ENCODE assay signal across 8 cellular contexts in the genomic region with DNA sequence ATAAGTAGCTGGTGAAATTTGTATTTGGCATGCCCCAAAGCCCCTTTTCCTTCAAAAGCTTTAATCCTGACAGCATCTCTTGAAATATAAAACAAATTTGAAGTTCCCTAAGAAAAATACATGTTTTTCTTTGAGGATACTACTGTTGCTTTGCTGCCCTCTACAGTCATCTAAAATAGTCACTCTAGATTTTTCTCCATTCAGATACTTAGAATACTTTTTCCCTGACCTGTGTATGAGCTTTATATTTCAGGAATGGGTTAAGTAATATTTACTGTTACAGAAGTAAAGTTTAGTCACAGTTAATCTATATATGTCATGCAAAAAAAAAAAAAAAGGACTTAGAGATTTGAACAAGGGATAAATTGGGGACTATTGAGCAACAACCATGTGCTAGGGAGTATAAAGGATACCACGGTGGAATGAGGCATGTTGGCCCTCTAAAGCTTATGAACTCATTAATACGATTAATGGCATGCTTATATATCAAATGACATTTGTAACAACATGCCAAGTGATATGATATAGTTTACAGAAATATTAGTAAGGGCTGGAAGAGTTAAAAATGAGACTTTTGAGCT. TPM values are rescaled to one million over a fixed set of nuclear protein-coding genes. Genes with fewer than 3 reads are reported as not detected.
DNase-seq lines count a peak whose midpoint lies in the region; ATAC-seq, FAIRE-seq and TF ChIP-seq lines count a peak whose summit lies in the region.

No MANE protein-coding gene starts in this region.

- POLR2A ChIA-PET in BJ (lab: Charles Lee): interaction anchor here (0.6 kb wide), 2 partner anchors 726 to 1072 kb away, joined by 7 to 11 read pairs; no protein-coding TSS in a partner anchor
- POLR2A ChIA-PET in IMR-90 (lab: Charles Lee; ENCODE audit: unreplicated experiment): interaction anchor here (0.6 to 0.7 kb wide), 3 partner anchors 252 to 1477 kb away, joined by 3 to 8 read pairs (median 5); no protein-coding TSS in a partner anchor
- POLR2A ChIA-PET in GM12878 (lab: Charles Lee): no interaction called here

- H2BK120ac ChIP-seq in IMR-90 (ENCODE audit: low read depth, low read length): no peak overlapping the region

- TF ChIP-seq POLR2A in IMR-90 (IDR thresholded peaks at IDR 0.05; ENCODE audit: low read depth, low read length): no peak
- no peak for TF ChIP-seq POLR2A in GM12878 (IDR thresholded peaks at IDR 0.05; ENCODE audit: low read depth, low read length)
- no peak for TF ChIP-seq POLR2A in right lobe of liver (IDR thresholded peaks at IDR 0.05)
- TF ChIP-seq POLR2A in GM18505 (IDR thresholded peaks at IDR 0.05; ENCODE audit: borderline replicate concordance, extremely low read depth, insufficient read depth, insufficient read length): no peak

- ATAC-seq in IMR-90 (ENCODE audit: low read depth) (peak; percentile 78), GM12878 (no peak; the same call in 2 of the 3 replicates), right lobe of liver (peak; percentile 60 to 75 (median 64)), GM18505 (IDR thresholded peaks at IDR 0.05; ENCODE audit: unreplicated experiment) (no peak), GM21381 (IDR thresholded peaks at IDR 0.05; ENCODE audit: unreplicated experiment) (no peak)
- ATAC-seq in stimulated activated naive CD8-positive, alpha-beta T cell treated with anti-CD3 and anti-CD28 coated beads, Interleukin-15, Interleukin-2, amounts not matched to agents 100 U/mL and 50 U/mL, for 24 hours: no peak

- no peak overlapping the region; the same call in 1 of the 2 replicates for H3K27ac ChIP-seq in IMR-90 (ENCODE audit: insufficient read depth, low read length)
- no peak overlapping the region for H3K27ac ChIP-seq in GM12878 (ENCODE audit: control insufficient read depth, insufficient read depth)
- H3K27ac ChIP-seq in right lobe of liver: no peak overlapping the region

- peaks cover 0 to 24% of the 10 kb centered on the region in 2 experiments; a peak in 2 of 4 replicates for H3K79me1 ChIP-seq in IMR-90 (ENCODE audit: low read depth in 1 of 2, low read length in 2 of 2)

- H2AK5ac ChIP-seq in IMR-90 (ENCODE audit: low read depth, low read length): no peak overlapping the region

- no peaks in the 10 kb centered on the region for H3K79me2 ChIP-seq in GM12878 (ENCODE audit: control insufficient read depth, insufficient read depth, low read length)

- H4K5ac ChIP-seq in IMR-90 (ENCODE audit: low read depth, low read length): no peak overlapping the region

- H3K4ac ChIP-seq in IMR-90 (ENCODE audit: low read depth, low read length): no peak overlapping the region

- H2AFZ ChIP-seq in IMR-90 (replicated peaks; ENCODE audit: low read length, poor library complexity) (no peak overlapping the region), GM12878 (ENCODE audit: control insufficient read depth, low read depth, low read length) (no peak overlapping the region)

- H4K8ac ChIP-seq in IMR-90 (ENCODE audit: low read depth in 2 of 2, low read length in 2 of 2): peak overlapping the region in 1 of 2 experiments; percentile 31; a peak in 2 of 4 replicates

- no CpG with 5 or more reads among the region's 2 CpGs for WGBS in IMR-90 (ENCODE audit: extremely low coverage in 2 of 2, insufficient read length in 1 of 2), 2 experiments
- 17% methylated on average over 2 of the region's 2 CpGs for WGBS in GM12878 (ENCODE audit: insufficient coverage, insufficient replicate concordance, low lambda C conversion rate, missing lambda C conversion rate)
- WGBS in right lobe of liver (ENCODE audit: insufficient coverage, low coverage, low lambda C conversion rate, missing lambda C conversion rate): 0% methylated on average over 2 of the region's 2 CpGs

- FAIRE-seq in GM12878 (lab: Jason Lieb, UNC): no peak

- no peak overlapping the region for H3K56ac ChIP-seq in IMR-90 (ENCODE audit: extremely low read depth, insufficient read depth, low read length)

- H2BK20ac ChIP-seq in IMR-90 (ENCODE audit: low read depth, low read length): no peak overlapping the region

- RAD21 ChIA-PET in GM12878 (lab: Charles Lee; ENCODE audit: unreplicated experiment): interaction anchor here (0.7 to 1.6 kb wide), 2 partner anchors 459 to 524 kb away, joined by 4 to 7 read pairs; no protein-coding TSS in a partner anchor

- H3K9me3 ChIP-seq in IMR-90 (ENCODE audit: control insufficient read depth, insufficient read depth, low read length) (no peaks in the 10 kb centered on the region), GM12878 (replicated peaks; ENCODE audit: control insufficient read depth, insufficient read depth, low read length) (no peaks in the 10 kb centered on the region), right lobe of liver (no peaks in the 10 kb centered on the region)

- H3K36me3 ChIP-seq in BJ (ENCODE audit: control insufficient read depth, insufficient read depth, low read length): no peaks in the 10 kb centered on the region
- H3K36me3 ChIP-seq in IMR-90 (ENCODE audit: control insufficient read depth, insufficient read depth, low read length): no peaks in the 10 kb centered on the region; the same call in 1 of the 2 replicates
- H3K36me3 ChIP-seq in GM12878 (ENCODE audit: control insufficient read depth in 2 of 2, insufficient read depth in 2 of 2, low read length in 1 of 2): no peaks in the 10 kb centered on the region
- H3K36me3 ChIP-seq in right lobe of liver: no peaks in the 10 kb centered on the region

- dilution Hi-C loops in IMR-90 (cut with HindIII; ENCODE audit: low sequenced_read_pairs, unreplicated experiment): no loop called here

- BruUV-seq in IMR-90 (replicated peaks; lab: Mats Ljungman, UMichigan): no TSS peak
- BruUV-seq in GM12878 (replicated peaks; lab: Mats Ljungman, UMichigan): no TSS peak

- H3K23ac ChIP-seq in IMR-90 (ENCODE audit: low read depth, low read length): peak overlapping the region; percentile 6; the same call in 1 of the 2 replicates

- peak; percentile 69 for TF ChIP-seq RAD21 in IMR-90 (IDR thresholded peaks at IDR 0.05; ENCODE audit: low read length)
- TF ChIP-seq RAD21 in GM12878 (IDR thresholded peaks at IDR 0.05; ENCODE audit: insufficient read depth, low read depth, low read length): peak; percentile 38; the same call in 1 of the 2 replicates

- no peak for DNase-seq in BJ (ENCODE audit: low read depth)
- DNase-seq in IMR-90: peak; percentile 78
- DNase-seq in GM12878 (ENCODE audit: low read depth, low spot score): no peak
- no peak for DNase-seq in right lobe of liver
- DNase-seq in stimulated activated naive CD8-positive, alpha-beta T cell treated with anti-CD3 and anti-CD28 coated beads, Interleukin-15, Interleukin-2, amounts not matched to agents 100 U/mL and 50 U/mL, for 24 hours: no peak
- DNase-seq in putamen (ENCODE audit: low spot score): no peak

- H3K18ac ChIP-seq in IMR-90 (ENCODE audit: low read depth, low read length): no peak overlapping the region

- H3K4me3 ChIP-seq in BJ (ENCODE audit: low read depth, low read length): no peak overlapping the region
- H3K4me3 ChIP-seq in IMR-90 (ENCODE audit: insufficient read depth, low read depth, low read length): no peak overlapping the region
- H3K4me3 ChIP-seq in GM12878: no peak overlapping the region
- H3K4me3 ChIP-seq in right lobe of liver: no peak overlapping the region

- TF ChIP-seq CTCF in BJ (IDR thresholded peaks at IDR 0.05; ENCODE audit: insufficient read depth, low read depth, low read length): peak; percentile 46
- TF ChIP-seq CTCF in IMR-90 (conservative IDR thresholded peaks at IDR 0.05; ENCODE audit: low read depth, low read length): peak; percentile 73
- TF ChIP-seq CTCF in GM12878 (IDR thresholded peaks at IDR 0.05 in 2 of 3, conservative IDR thresholded peaks at IDR 0.05 in 1 of 3; ENCODE audit: control insufficient read depth in 2 of 3, extremely low read depth in 1 of 3, insufficient read depth in 1 of 3, low read depth in 3 of 3, low read length in 3 of 3): peak in 2 of 3 experiments; percentile 4 to 33; a peak in 1 of 6 replicates
- peak; percentile 48 to 63 (median 62) for TF ChIP-seq CTCF in right lobe of liver (IDR thresholded peaks at IDR 0.05)

- no peak overlapping the region for H2BK15ac ChIP-seq in IMR-90 (ENCODE audit: low read depth, low read length)

- CTCF ChIA-PET in BJ (lab: Yijun Ruan, JAX) (interaction anchor here (0.5 to 1.9 kb wide), 10 partner anchors 158 to 1350 kb away, joined by 3 to 8 read pairs (median 4); no protein-coding TSS in a partner anchor), IMR-90 (lab: Yijun Ruan, JAX) (interaction anchor here (0.6 to 1.2 kb wide), 6 partner anchors 10 to 1346 kb away, joined by 3 to 4 read pairs (median 3); no protein-coding TSS in a partner anchor), GM12878 (lab: Yijun Ruan, JAX) (interaction anchor here (0.7 to 1.6 kb wide), 3 partner anchors 11 to 764 kb away, joined by 3 to 4 read pairs (median 3); no protein-coding TSS in a partner anchor)

- H3K14ac ChIP-seq in IMR-90 (replicated peaks; ENCODE audit: low read depth, low read length): no peak overlapping the region

- H3K4me1 ChIP-seq in IMR-90 (ENCODE audit: control insufficient read depth, insufficient read depth, low read length) (peaks cover 16% of the 10 kb centered on the region), GM12878 (ENCODE audit: control insufficient read depth, insufficient read depth, low read length) (no peaks in the 10 kb centered on the region), right lobe of liver (peaks cover 0 to 15% (median 7%) of the 10 kb centered on the region in 4 donors)

- peak overlapping the region; percentile 70 for H2BK5ac ChIP-seq in IMR-90 (ENCODE audit: low read depth, low read length, poor library complexity, severe bottlenecking)

- H4K20me1 ChIP-seq in IMR-90 (ENCODE audit: insufficient read depth, low read length) (peaks cover 65% of the 10 kb centered on the region), GM12878 (ENCODE audit: control insufficient read depth, insufficient read depth) (no peaks in the 10 kb centered on the region)

- no peak for TF ChIP-seq EP300 in GM12878 (IDR thresholded peaks at IDR 0.05; ENCODE audit: borderline replicate concordance in 1 of 2, control insufficient read depth in 1 of 2, low read depth in 2 of 2, low read length in 2 of 2)

- in situ Hi-C loops in IMR-90 (cut with MboI; ENCODE audit: low sequenced_read_pairs): no loop called here
- in situ Hi-C loops in GM12878 (cut with MboI): no loop called here

- H3K9ac ChIP-seq in IMR-90 (ENCODE audit: low read depth, low read length) (no peak overlapping the region; the same call in 1 of the 2 replicates), GM12878 (ENCODE audit: control insufficient read depth, insufficient read depth, low read length) (no peak overlapping the region)

- peaks cover 8% of the 10 kb centered on the region for H3K9me1 ChIP-seq in IMR-90 (ENCODE audit: insufficient read depth, low read length)

- H3K4me2 ChIP-seq in IMR-90 (ENCODE audit: low read depth, low read length) (peak overlapping the region; percentile 54), GM12878 (ENCODE audit: control insufficient read depth, insufficient read depth) (no peak overlapping the region)

- H2AK9ac ChIP-seq in IMR-90 (replicated peaks; ENCODE audit: low read depth, low read length, poor library complexity): no peak overlapping the region

- SMC1A ChIA-PET in GM12878 (lab: Charles Lee; ENCODE audit: uncharacterized antibody, unreplicated experiment): interaction anchor here (0.9 to 1.3 kb wide), 4 partner anchors 10 to 459 kb away, joined by 3 to 6 read pairs (median 3); no protein-coding TSS in a partner anchor

- no peaks in the 10 kb centered on the region for H3K27me3 ChIP-seq in BJ (ENCODE audit: control insufficient read depth, insufficient read depth, low read length)
- H3K27me3 ChIP-seq in IMR-90 (ENCODE audit: control insufficient read depth, insufficient read depth, low read length): no peaks in the 10 kb centered on the region
- no peaks in the 10 kb centered on the region for H3K27me3 ChIP-seq in GM12878 (replicated peaks in 1 of 2; ENCODE audit: control insufficient read depth in 2 of 2, insufficient read depth in 2 of 2, low read length in 1 of 2)
- H3K27me3 ChIP-seq in right lobe of liver: no peaks in the 10 kb centered on the region

- intact Hi-C loops in IMR-90 (cut with micrococcal nuclease) (loop anchor here (1.0 kb wide), 1 partner anchor 1346 kb away; no protein-coding TSS in a partner anchor), GM12878 (cut with micrococcal nuclease; ENCODE audit: unreplicated experiment) (loop anchor here (10.0 kb wide), 1 partner anchor 464 kb away; a partner anchor contains a TSS), right lobe of liver (cut with DNase I) (no loop called here)

- H4K91ac ChIP-seq in IMR-90 (ENCODE audit: insufficient read depth, low read depth, low read length): no peak overlapping the region

RNA-seq across cellular contexts. Expression of a gene that starts 8.8 kb away (rescaled TPM):
- polyA plus RNA-seq in BJ (2011; rRNA removed) (24.7 and 47.6 TPM in 2 replicates), IMR-90 (2012; rRNA removed) (31.4 and 34.7 TPM in 2 replicates), GM12878 (2011; rRNA removed) (not detected in 2 replicates), GM12878 (2014; fragmentation: Illumina TruSeq; extraction: Trizol) (not detected in 2 replicates), GM12878 (2014; fragmentation: Nextera tagmentation; extraction: Ambion mirVana) (not detected), GM12878 (2014; rRNA removed) (not detected in 2 replicates), GM12878 (2016; fragmentation: Nextera tagmentation; extraction: Ambion mirVana) (not detected)
- 28.8 and 33.1 TPM in 2 replicates for polyA minus RNA-seq in BJ (2011; rRNA and poly(A)+ RNA removed)
- total RNA-seq in IMR-90 (2012; rRNA removed) (155 and 182 TPM in 2 replicates), GM12878 (2014; rRNA removed) (not detected in 2 replicates), GM12878 (2014; rRNA removed; fragmentation: Illumina TruSeq; extraction: Trizol) (not detected in 2 replicates), GM12878 (2021) (0.21 TPM in 1 of 2 replicates, not detected in the other), right lobe of liver (10 to 100 TPM; 15.1 to 31.0 (median 23.1) TPM)
- 6.9 and 7.8 TPM in 2 replicates for polyA plus RNA-seq in IMR-90 (2012; cell fraction: cytosol; rRNA removed)
- 4.0 and 17.1 TPM in 2 replicates for polyA plus RNA-seq in IMR-90 (2012; cell fraction: nucleus; rRNA removed; ENCODE audit: low replicate concordance)
- total RNA-seq in GM12878 (2013; cell fraction: nucleolus; rRNA removed): not detected in 2 replicates
- not detected for polyA plus RNA-seq in GM12878 (2011; ENCODE audit: low read depth)
- polyA plus RNA-seq in GM12878 (2011; cell fraction: cytosol; rRNA removed): not detected in 2 replicates
- polyA plus RNA-seq in GM12878 (2011; cell fraction: nucleus; rRNA removed): not detected in 2 replicates
- not detected in 2 replicates for polyA plus RNA-seq in GM12878 (2012)
- not detected in 2 replicates for polyA minus RNA-seq in GM12878 (2011; rRNA and poly(A)+ RNA removed)
- polyA minus RNA-seq in GM12878 (2011; cell fraction: cytosol; rRNA and poly(A)+ RNA removed): not detected in 2 replicates
- not detected in 2 replicates for polyA minus RNA-seq in GM12878 (2011; cell fraction: nucleus; rRNA and poly(A)+ RNA removed)

Comparison
In these comparisons a context has a peak if more than half of its experiments do, and no peak if none do; other contexts are left out.
1. CTCF ChIP-seq: peak in every context shown above with its lines; median percentile 73 in IMR-90; 62 in right lobe of liver; 46 in BJ; 18 in GM12878.
2. ATAC-seq: peak in IMR-90 (single experiment) and right lobe of liver (4 of 4); none in GM12878 (single experiment), GM18505 (single experiment), GM21381 (single experiment) and stimulated activated naive CD8-positive, alpha-beta T cell treated with anti-CD3 and anti-CD28 coated beads, Interleukin-15, Interleukin-2, amounts not matched to agents 100 U/mL and 50 U/mL, for 24 hours (single experiment).
3. RNA of a gene that starts 8.8 kb away (total RNA-seq): 155 to 182 TPM in IMR-90 and 15.1 to 31.0 TPM in right lobe of liver; 0.21 TPM in GM12878; every median in the first group is over 10 times any median in the second.
4. intact Hi-C loops: an anchor here in IMR-90 (1.0 kb wide) and GM12878 (10.0 kb wide); none called in right lobe of liver.